28 cellular contexts compared by ENCODE assay signal in genomic region chr1:232339077-232339476, GRCh38.
"Had no signal": no experiment of that assay in that cellular context is flagged by ENCODE, and none has a peak within 500 bp of the region (broad histone marks: within the 10 kb centered on the region; RNA-seq: fewer than 3 reads in every experiment).

No MANE protein-coding gene starts in this region.

- H3K4me3 ChIP-seq: esophagus squamous epithelium, heart right ventricle, lower lobe of right lung, mucosa of descending colon, pancreas, right lobe of liver, suprapubic skin, transverse colon, upper lobe of right lung, uterus had no signal

- H3K27me3 ChIP-seq: esophagus squamous epithelium, heart right ventricle, pancreas, right lobe of liver, suprapubic skin, transverse colon, upper lobe of right lung, uterus had no signal

- ATAC-seq: effector memory CD8-positive, alpha-beta T cell; heart right ventricle; left colon; left ventricle myocardium superior; lower lobe of right lung; mucosa of descending colon; natural killer cell treated with Interleukin-12 subunit alpha and Interleukin-12 subunit beta and Interleukin-15 and Interleukin-18, amount 100 ng/mL, for 72 hours; right lobe of liver; stimulated activated naive CD8-positive, alpha-beta T cell treated with anti-CD3 and anti-CD28 coated beads, Interleukin-15, amount 100 ng/mL, for 72 hours; upper lobe of right lung had no signal

- FAIRE-seq: endometrium, pancreas, small intestine had no signal

- DNase-seq: cortex of kidney; effector memory CD8-positive, alpha-beta T cell; erythroblast; esophagus squamous epithelium; foreskin melanocyte; glutamatergic neuron; heart right ventricle; hippocampal formation; islet precursor cell; left colon; left ventricle myocardium superior; lower lobe of right lung; mucosa of descending colon; naive B cell; pancreas; right lobe of liver; small intestine; stimulated activated CD4-positive, alpha-beta T cell treated with anti-CD3 and anti-CD28 coated beads, Interleukin-15, amount 100 ng/mL, for 24 hours; stimulated activated CD4-positive, alpha-beta T cell treated with anti-CD3 and anti-CD28 coated beads, Interleukin-2, amount 100 ng/mL, for 48 hours; stimulated activated naive CD4-positive, alpha-beta T cell; stimulated activated naive CD8-positive, alpha-beta T cell treated with anti-CD3 and anti-CD28 coated beads, Interleukin-15, amount 100 ng/mL, for 72 hours; transverse colon; upper lobe of right lung; uterus had no signal

- H3K9me3 ChIP-seq: esophagus squamous epithelium, heart right ventricle, lower lobe of right lung, mucosa of descending colon, neutrophil, pancreas, right lobe of liver, suprapubic skin, transverse colon, upper lobe of right lung, uterus had no signal

- H3K27ac ChIP-seq: esophagus squamous epithelium, heart right ventricle, lower lobe of right lung, neutrophil, pancreas, right lobe of liver, suprapubic skin, transverse colon, upper lobe of right lung, uterus had no signal

- H3K4me1 ChIP-seq: heart right ventricle, lower lobe of right lung, pancreas, right lobe of liver, transverse colon, upper lobe of right lung, uterus had no signal

- H3K36me3 ChIP-seq: esophagus squamous epithelium, heart right ventricle, lower lobe of right lung, neutrophil, pancreas, right lobe of liver, suprapubic skin, transverse colon, upper lobe of right lung, uterus had no signal
